8 cellular contexts compared by ENCODE assay signal in the genomic region with DNA sequence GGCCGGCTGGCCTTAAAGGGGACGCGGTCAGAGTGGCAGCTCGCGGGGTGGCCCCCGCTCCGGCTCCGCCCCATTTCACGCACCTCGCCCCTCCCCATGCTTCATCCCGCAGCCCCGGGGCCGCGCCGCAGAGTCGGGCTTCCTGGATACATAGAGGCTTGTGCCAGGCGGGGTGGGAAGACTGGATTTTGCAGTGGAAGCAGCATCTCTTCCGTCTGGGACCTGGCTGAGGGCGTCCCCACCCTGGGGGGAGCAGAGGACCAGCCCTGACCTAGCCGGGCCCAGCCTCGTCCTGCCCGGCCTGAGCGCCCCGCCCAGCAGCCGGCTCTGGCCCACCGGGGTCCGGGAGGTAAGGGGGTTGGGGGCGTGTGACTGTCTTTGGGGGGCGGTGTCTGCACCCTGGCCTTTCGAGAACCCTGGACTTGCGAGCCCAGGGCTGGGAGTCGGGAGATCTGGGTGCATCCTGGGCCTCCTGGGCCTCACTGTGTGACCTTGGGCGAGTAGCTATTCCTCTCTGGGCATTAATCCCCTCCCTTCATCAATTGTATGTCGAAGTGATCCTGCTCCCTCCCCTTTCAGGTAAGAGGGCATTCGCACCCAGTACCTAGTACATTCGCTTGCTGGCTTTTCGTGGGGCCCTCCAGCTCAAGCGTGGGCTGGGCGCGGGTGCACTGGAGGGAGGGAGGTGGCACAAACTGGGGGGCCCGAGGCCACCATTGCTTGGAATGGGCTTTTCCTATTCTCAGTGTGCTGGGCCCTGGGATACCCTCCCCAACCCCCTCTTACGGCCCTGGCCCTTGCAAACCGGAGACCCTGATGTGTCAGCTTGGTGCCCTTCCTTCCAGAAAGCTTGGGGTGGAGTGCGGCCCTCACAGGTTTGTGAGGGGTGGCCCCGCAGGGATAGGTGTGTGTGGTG. TPM values are rescaled to one million over a fixed set of nuclear protein-coding genes. Genes with fewer than 3 reads are reported as not detected.
A peak's percentile ranks its signal among the peaks of the same experiment; 100 is the strongest.
DNase-seq lines count a peak whose midpoint lies in the region; ATAC-seq, FAIRE-seq and TF ChIP-seq lines count a peak whose summit lies in the region.

Gene USP35, plus strand, starts transcription at position 111 of the 916 bp plus-strand sequence. CDS start 7,327 bp downstream, outside the sequence.

- H3K4me3 ChIP-seq in AG09309 (ENCODE audit: control insufficient read depth, low read depth, low read length) (peak within 1 kb of the TSS; percentile 59), keratinocyte (ENCODE audit: control insufficient read depth in 2 of 3, extremely low read depth in 1 of 3, insufficient read depth in 2 of 3, low read depth in 1 of 3, low read length in 3 of 3) (peak within 1 kb of the TSS; percentile 73 to 87 (median 86))

- ATAC-seq in HG02840 (IDR thresholded peaks at IDR 0.05; ENCODE audit: low FRiP score, unreplicated experiment) (peak; percentile 20), left lobe of liver (no peak)

- H3K9ac ChIP-seq in keratinocyte (ENCODE audit: control insufficient read depth, extremely low read depth, insufficient read depth, low read length) = peak within 1 kb of the TSS; percentile 63

- no peak for FAIRE-seq in keratinocyte (lab: Jason Lieb, UNC)

- H3K9me1 ChIP-seq in keratinocyte (ENCODE audit: control insufficient read depth, extremely low read depth, insufficient read depth, low read length) = no peaks in the 10 kb centered on the region

- 9 to 17% (median 15%) methylated on average over 44 to 45 of the region's 45 CpGs for WGBS in adipose tissue, 3 donors

- DNase-seq in AG09309 (ENCODE audit: low read depth) = no peak
- no peak for DNase-seq in keratinocyte (ENCODE audit: low read depth, low spot score)
- peak in 1 of 49 donors; percentile 45 for DNase-seq in substantia nigra (lab: John Stamatoyannopoulos, UW)
- DNase-seq in NCI-H1436 (lab: John Stamatoyannopoulos, UW) = no peak
- no peak for DNase-seq in left lobe of liver (ENCODE audit: low spot score)
- no peak for DNase-seq in amniotic stem cell (lab: John Stamatoyannopoulos, UW)

- peak within 1 kb of the TSS; percentile 79 for H2AFZ ChIP-seq in keratinocyte (ENCODE audit: control insufficient read depth, low read length)

- dilution Hi-C loops in keratinocyte (cut with MboI; ENCODE audit: extremely low pct_ligation_motif_present, low sequenced_read_pairs) = no loop called here

- peak within 1 kb of the TSS; percentile 0 for H3K27ac ChIP-seq in adipose tissue (ENCODE audit: low read depth, low read length)
- peak within 1 kb of the TSS; percentile 67 for H3K27ac ChIP-seq in keratinocyte (ENCODE audit: control insufficient read depth, insufficient read depth, low read length)
- H3K27ac ChIP-seq in substantia nigra (ENCODE audit: low read depth, low read length, poor library complexity, severe bottlenecking) = peak within 1 kb of the TSS; percentile 83

- peak within 1 kb of the TSS; percentile 91 for H3K4me2 ChIP-seq in keratinocyte (ENCODE audit: control insufficient read depth, extremely low read depth, insufficient read depth, low read depth, low read length)

- H3K27me3 ChIP-seq in keratinocyte (ENCODE audit: control insufficient read depth, extremely low read depth, insufficient read depth, low read length) = no peaks in the 10 kb centered on the region

- no peaks in the 10 kb centered on the region for H4K20me1 ChIP-seq in keratinocyte (ENCODE audit: control insufficient read depth, extremely low read depth, insufficient read depth, low read length)

- peaks cover 32% of the 10 kb centered on the region for H3K79me2 ChIP-seq in keratinocyte (ENCODE audit: control insufficient read depth, insufficient read depth, low read length)

- no peak for TF ChIP-seq CTCF in AG09309 (IDR thresholded peaks at IDR 0.05; ENCODE audit: control insufficient read depth, insufficient read depth, low read depth, low read length, missing control alignments)
- TF ChIP-seq CTCF in keratinocyte (optimal IDR thresholded peaks at IDR 0.05 in 1 of 3, IDR thresholded peaks at IDR 0.05 in 1 of 3, conservative IDR thresholded peaks at IDR 0.05 in 1 of 3; ENCODE audit: extremely low read depth in 1 of 3, insufficient read depth in 2 of 3, low read length in 3 of 3) = no peak

- H3K4me1 ChIP-seq in keratinocyte (ENCODE audit: control insufficient read depth, extremely low read depth, insufficient read depth, low read length) = peaks cover 33% of the 10 kb centered on the region

- H3K36me3 ChIP-seq in keratinocyte (ENCODE audit: control insufficient read depth in 2 of 2, extremely low read depth in 1 of 2, insufficient read depth in 2 of 2, low read length in 2 of 2) = peaks cover 0 to 2% of the 10 kb centered on the region in 2 experiments

- no peaks in the 10 kb centered on the region for H3K9me3 ChIP-seq in keratinocyte (ENCODE audit: control insufficient read depth, low read depth, low read length)

RNA-seq across cellular contexts. Expression of gene USP35, which starts in this region (rescaled TPM):
- polyA plus RNA-seq in adipose tissue (1 to 10 TPM; 3.3 to 6.6 (median 6.3) TPM), keratinocyte (4.8 to 8.4 TPM (median 5.0 TPM) in 3 replicates)
- 1.3 TPM for polyA plus RNA-seq in keratinocyte (2011; ENCODE audit: low read depth)
- polyA plus RNA-seq in keratinocyte (2011; cell fraction: cytosol; rRNA removed) = 2.6 and 3.6 TPM in 2 replicates
- 23.8 and 25.5 TPM in 2 replicates for polyA plus RNA-seq in keratinocyte (2011; cell fraction: nucleus; rRNA removed)
- polyA plus RNA-seq in keratinocyte (2012; ENCODE audit: low replicate concordance) = 1.9 and 5.4 TPM in 2 replicates
- polyA minus RNA-seq in keratinocyte = 6.5 to 8.9 TPM (median 8.4 TPM) in 3 replicates
- polyA minus RNA-seq in keratinocyte (2011; cell fraction: cytosol; rRNA and poly(A)+ RNA removed) = 5.2 TPM
- polyA minus RNA-seq in keratinocyte (2011; cell fraction: nucleus; rRNA and poly(A)+ RNA removed) = 13.4 and 13.5 TPM in 2 replicates
- 7.8 TPM for total RNA-seq in left lobe of liver

Comparison
In these comparisons a context has a peak if more than half of its experiments do, and no peak if none do; other contexts are left out.
1. H3K27ac ChIP-seq: peak in every context shown above with its lines; median percentile 83 in substantia nigra; 67 in keratinocyte; 0 in adipose tissue.